15 cellular contexts compared by ENCODE assay signal in the genomic region with DNA sequence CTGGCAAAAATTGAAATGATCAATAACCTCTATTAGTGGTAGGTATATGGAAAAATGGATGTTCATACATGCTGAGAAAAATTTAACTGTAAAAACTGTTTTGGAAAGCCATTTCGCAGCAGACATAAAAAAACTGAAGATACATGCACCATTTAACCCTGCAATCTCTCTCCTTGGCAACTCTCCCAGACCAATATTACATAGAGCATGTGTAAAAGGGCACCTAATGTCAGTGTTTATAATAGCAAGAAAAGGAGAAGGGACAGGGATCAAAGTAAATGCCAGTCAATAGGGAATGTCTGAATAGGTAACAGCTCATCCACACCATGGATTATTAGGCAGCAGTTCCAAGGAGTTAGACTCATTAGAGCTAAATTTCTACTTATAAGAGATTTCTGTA.
DNase-seq lines count a peak whose midpoint lies in the region; ATAC-seq, FAIRE-seq and TF ChIP-seq lines count a peak whose summit lies in the region.
"Had no signal": no experiment of that assay in that cellular context is flagged by ENCODE, and none has a peak within 500 bp of the region (broad histone marks: within the 10 kb centered on the region; RNA-seq: fewer than 3 reads in every experiment).

No MANE protein-coding gene starts in this region.

- H3K9ac ChIP-seq in SK-N-SH, result no peak overlapping the region

- DNase-seq in SK-N-SH (peak; percentile 24), NCI-H1417 treated with DMSO at 0.1 percent for 48 hours (lab: John Stamatoyannopoulos, UW) (peak; percentile 40), NCI-H748 treated with DMSO at 0.1 percent for 48 hours (lab: John Stamatoyannopoulos, UW) (peak; percentile 74), small intestine (peak; percentile 83), dedifferentiated amniotic fluid mesenchymal stem cell (ENCODE audit: extremely low spot score) (no peak), amygdala (lab: John Stamatoyannopoulos, UW) (no peak)
- no peak for DNase-seq in activated naive CD4-positive, alpha-beta T cell treated with Interleukin-2 at 50 U/mL for 16 hours
- DNase-seq: activated CD4-positive, CD25-positive, alpha-beta regulatory T cell treated with anti-CD3 and anti-CD28 coated beads, Interleukin-2, amount 50 U/mL, for 72 hours; activated T-cell treated with anti-CD3 and anti-CD28 coated beads, Interleukin-2, amount 50 U/mL, for 24 hours; Karpas-422; left colon; stimulated activated CD4-positive, alpha-beta T cell treated with anti-CD3 and anti-CD28 coated beads, Interleukin-2, amount 100 ng/mL, for 24 hours; T-helper 1 cell; upper lobe of left lung had no signal

- 81% methylated on average over 1 of the region's 1 CpG for WGBS in SK-N-SH (ENCODE audit: low lambda C conversion rate)
- WGBS in small intestine, 3 donors, result 26 to 60% (median 57%) methylated on average over 1 of the region's 1 CpG

- H3F3A ChIP-seq in SK-N-SH (replicated peaks; ENCODE audit: insufficient read depth), result no peaks in the 10 kb centered on the region

- TF ChIP-seq RAD21 in SK-N-SH (IDR thresholded peaks at IDR 0.05; ENCODE audit: low read length), result no peak

- H3K4me3 ChIP-seq in SK-N-SH (ENCODE audit: low read depth in 2 of 2, low read length in 1 of 2), result no peak overlapping the region
- no peak overlapping the region for H3K4me3 ChIP-seq in small intestine (ENCODE audit: low read depth in 1 of 2, low read length in 2 of 2)
- H3K4me3 ChIP-seq: upper lobe of left lung had no signal

- no peaks in the 10 kb centered on the region for H3K9me3 ChIP-seq in SK-N-SH
- no peaks in the 10 kb centered on the region for H3K9me3 ChIP-seq in small intestine (ENCODE audit: control insufficient read depth, low read depth)
- H3K9me3 ChIP-seq: upper lobe of left lung had no signal

- H3K27me3 ChIP-seq in SK-N-SH (ENCODE audit: insufficient read depth) (no peaks in the 10 kb centered on the region), small intestine (ENCODE audit: control insufficient read depth in 2 of 2, insufficient read depth in 2 of 2, low read length in 2 of 2) (no peaks in the 10 kb centered on the region)
- H3K27me3 ChIP-seq: upper lobe of left lung had no signal

- no peak overlapping the region for H2AFZ ChIP-seq in SK-N-SH (ENCODE audit: low read depth)

- TF ChIP-seq EP300 in SK-N-SH (IDR thresholded peaks at IDR 0.05; ENCODE audit: borderline replicate concordance in 1 of 2, low read depth in 1 of 2, low read length in 1 of 2), result no peak

- H3K79me2 ChIP-seq in SK-N-SH (ENCODE audit: insufficient read depth), result no peaks in the 10 kb centered on the region

- no peak for FAIRE-seq in small intestine (lab: Jason Lieb, UNC)

- TF ChIP-seq CTCF in SK-N-SH (IDR thresholded peaks at IDR 0.05), result no peak

- no peaks in the 10 kb centered on the region for H3K36me3 ChIP-seq in SK-N-SH (replicated peaks in 1 of 2; ENCODE audit: control insufficient read depth in 1 of 2, insufficient read depth in 2 of 2, low read length in 1 of 2)
- no peaks in the 10 kb centered on the region for H3K36me3 ChIP-seq in small intestine (ENCODE audit: control insufficient read depth in 2 of 2, insufficient read depth in 2 of 2, low read length in 2 of 2)
- H3K36me3 ChIP-seq: upper lobe of left lung had no signal

- ATAC-seq in SK-N-SH treated with all-trans-retinoic acid at 6 μM for 48 hours, result no peak
- ATAC-seq: left colon had no signal

- H3K27ac ChIP-seq in SK-N-SH (ENCODE audit: low read depth in 2 of 2, low read length in 1 of 2), result no peak overlapping the region
- no peak overlapping the region for H3K27ac ChIP-seq in small intestine (ENCODE audit: low read depth in 1 of 2, low read length in 1 of 2)
- H3K27ac ChIP-seq: upper lobe of left lung had no signal

- H3K4me2 ChIP-seq in SK-N-SH, result no peak overlapping the region

- H3K9me2 ChIP-seq in SK-N-SH, result no peaks in the 10 kb centered on the region

- CTCF ChIA-PET in SK-N-SH (lab: Yijun Ruan, JAX), result no interaction called here

- POLR2A ChIA-PET in SK-N-SH (lab: Yijun Ruan, JAX), result no interaction called here

- H3K4me1 ChIP-seq in SK-N-SH (ENCODE audit: control insufficient read depth in 1 of 2, insufficient read depth in 2 of 2, low read depth in 1 of 2, low read length in 1 of 2), result peaks cover 6% of the 10 kb centered on the region in 2 experiments; a peak in 3 of 4 replicates
- peaks cover 2 to 3% of the 10 kb centered on the region in 2 donors for H3K4me1 ChIP-seq in small intestine (ENCODE audit: control insufficient read depth in 2 of 2, insufficient read depth in 1 of 2, low read depth in 1 of 2, low read length in 1 of 2)

- no peaks in the 10 kb centered on the region for H4K20me1 ChIP-seq in SK-N-SH (ENCODE audit: insufficient read depth)

TF ChIP-seq in SK-N-SH, 30 proteins besides CTCF, POLR2A, EP300 and RAD21 (continues in another document):
- TF ChIP-seq GABPA (IDR thresholded peaks at IDR 0.05; ENCODE audit: low read depth), result no peak
- no peak for TF ChIP-seq POLR2AphosphoS5 (IDR thresholded peaks at IDR 0.05; ENCODE audit: low read depth, low read length)
- no peak for TF ChIP-seq NRF1 (IDR thresholded peaks at IDR 0.05; ENCODE audit: low read depth, low read length)
- no peak for TF ChIP-seq MXI1 (IDR thresholded peaks at IDR 0.05; ENCODE audit: low read depth, low read length)
- TF ChIP-seq GATA2 (CRISPR knock-in tag; IDR thresholded peaks at IDR 0.05), result no peak
- TF ChIP-seq ELF1 (IDR thresholded peaks at IDR 0.05), result no peak
- TF ChIP-seq, protein P1, sequence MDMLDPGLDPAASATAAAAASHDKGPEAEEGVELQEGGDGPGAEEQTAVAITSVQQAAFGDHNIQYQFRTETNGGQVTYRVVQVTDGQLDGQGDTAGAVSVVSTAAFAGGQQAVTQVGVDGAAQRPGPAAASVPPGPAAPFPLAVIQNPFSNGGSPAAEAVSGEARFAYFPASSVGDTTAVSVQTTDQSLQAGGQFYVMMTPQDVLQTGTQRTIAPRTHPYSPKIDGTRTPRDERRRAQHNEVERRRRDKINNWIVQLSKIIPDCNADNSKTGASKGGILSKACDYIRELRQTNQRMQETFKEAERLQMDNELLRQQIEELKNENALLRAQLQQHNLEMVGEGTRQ (IDR thresholded peaks at IDR 0.05; ENCODE audit: borderline replicate concordance, low read depth, low read length), result no peak

TF ChIP-seq in SK-N-SH treated with all-trans-retinoic acid at 6 μM for 48 hours, 23 proteins besides CTCF, POLR2A, EP300 and RAD21 (continues in another document):
- TF ChIP-seq ZNF565 (CRISPR knock-in tag; conservative IDR thresholded peaks at IDR 0.05; ENCODE audit: low read depth), result no peak
- no peak for TF ChIP-seq ZC3H10 (CRISPR knock-in tag; IDR thresholded peaks at IDR 0.05)
- no peak for TF ChIP-seq CSDC2 (CRISPR knock-in tag; IDR thresholded peaks at IDR 0.05)
- TF ChIP-seq RARB (CRISPR knock-in tag; IDR thresholded peaks at IDR 0.05), result no peak
- TF ChIP-seq ZNF70 (CRISPR knock-in tag; IDR thresholded peaks at IDR 0.05), result no peak
- no peak for TF ChIP-seq OSR1 (CRISPR knock-in tag; IDR thresholded peaks at IDR 0.05)
- no peak for TF ChIP-seq TSHZ2 (CRISPR knock-in tag; IDR thresholded peaks at IDR 0.05)
- no peak for TF ChIP-seq CSRNP3 (CRISPR knock-in tag; IDR thresholded peaks at IDR 0.05)
- no peak for TF ChIP-seq ZFP3 (CRISPR knock-in tag; IDR thresholded peaks at IDR 0.05)
- no peak for TF ChIP-seq ESRRG (CRISPR knock-in tag; IDR thresholded peaks at IDR 0.05)
- no peak for TF ChIP-seq PPARA (CRISPR knock-in tag; IDR thresholded peaks at IDR 0.05; ENCODE audit: borderline replicate concordance)
- no peak for TF ChIP-seq TOX (CRISPR knock-in tag; IDR thresholded peaks at IDR 0.05; ENCODE audit: borderline replicate concordance)

Comparison
In these comparisons a context has a peak if more than half of its experiments do, and no peak if none do; other contexts are left out.
1. DNase-seq: peak in SK-N-SH (single experiment), NCI-H1417 treated with DMSO at 0.1 percent for 48 hours (single experiment), NCI-H748 treated with DMSO at 0.1 percent for 48 hours (single experiment) and small intestine (single experiment); none in dedifferentiated amniotic fluid mesenchymal stem cell (single experiment), amygdala (0 of 56) and activated naive CD4-positive, alpha-beta T cell treated with Interleukin-2 at 50 U/mL for 16 hours (single experiment).